ENCODE assay signal across 15 cellular contexts in genomic region chr22:27609411-27610029, GRCh38.
"Had no signal": no experiment of that assay in that cellular context is flagged by ENCODE, and none has a peak within 500 bp of the region (broad histone marks: within the 10 kb centered on the region; RNA-seq: fewer than 3 reads in every experiment).

No MANE protein-coding gene starts in this region.

- H3K27ac ChIP-seq: colonic mucosa, foreskin keratinocyte, parathyroid adenoma, upper lobe of left lung had no signal

- H3K9me3 ChIP-seq: colonic mucosa had no signal

- H3K4me1 ChIP-seq: colonic mucosa, foreskin keratinocyte, parathyroid adenoma had no signal

- H3K4me3 ChIP-seq: colonic mucosa, lung, upper lobe of left lung had no signal

- H3K36me3 ChIP-seq: colonic mucosa, upper lobe of left lung had no signal

- H3K27ac Mint-ChIP-seq: activated CD4-positive, alpha-beta T cell treated with anti-CD3 and anti-CD28 coated beads, Interleukin-2, amount 10 ng/mL, durations not matched to agents 7 days and 5 days; activated naive CD8-positive, alpha-beta T cell treated with anti-CD3 and anti-CD28 coated beads for 36 hours; stimulated activated naive B cell treated with anti-CD40 and anti-IgM and Interleukin-4, amounts not matched to agents 10 μg/mL and 1 μg/mL and 100 μg/mL, for 72 hours; T-helper 2 cell treated with Interferon-gamma antibody and Interleukin-4, amounts not matched to agents 5 μg/mL and 100 μg/mL, for 36 hours had no signal

- ATAC-seq: foreskin keratinocyte; stimulated activated naive B cell treated with anti-CD40 and anti-IgM and Interleukin-4, amounts not matched to agents 10 μg/mL and 1 μg/mL and 100 μg/mL, for 72 hours had no signal

- H3K9me3 Mint-ChIP-seq: activated CD4-positive, alpha-beta T cell treated with anti-CD3 and anti-CD28 coated beads, Interleukin-2, amount 10 ng/mL, durations not matched to agents 7 days and 5 days; activated naive CD8-positive, alpha-beta T cell treated with anti-CD3 and anti-CD28 coated beads for 36 hours; stimulated activated naive B cell treated with anti-CD40 and anti-IgM and Interleukin-4, amounts not matched to agents 10 μg/mL and 1 μg/mL and 100 μg/mL, for 72 hours; T-helper 2 cell treated with Interferon-gamma antibody and Interleukin-4, amounts not matched to agents 5 μg/mL and 100 μg/mL, for 36 hours had no signal

- H3K4me1 Mint-ChIP-seq: activated naive CD8-positive, alpha-beta T cell treated with anti-CD3 and anti-CD28 coated beads for 36 hours had no signal

- H3K4me3 Mint-ChIP-seq: activated CD4-positive, alpha-beta T cell treated with anti-CD3 and anti-CD28 coated beads, Interleukin-2, amount 10 ng/mL, durations not matched to agents 7 days and 5 days; activated naive CD8-positive, alpha-beta T cell treated with anti-CD3 and anti-CD28 coated beads for 36 hours; brain; stimulated activated naive B cell treated with anti-CD40 and anti-IgM and Interleukin-4, amounts not matched to agents 10 μg/mL and 1 μg/mL and 100 μg/mL, for 72 hours; T-helper 2 cell treated with Interferon-gamma antibody and Interleukin-4, amounts not matched to agents 5 μg/mL and 100 μg/mL, for 36 hours had no signal

- H2AFZ ChIP-seq: parathyroid adenoma had no signal

- DNase-seq: activated CD4-positive, alpha-beta T cell treated with anti-CD3 and anti-CD28 coated beads, Interleukin-2, amount 10 ng/mL, durations not matched to agents 7 days and 5 days; activated CD4-positive, CD25-positive, alpha-beta regulatory T cell; activated CD8-positive, alpha-beta memory T cell treated with anti-CD3 and anti-CD28 coated beads, Interleukin-2, amount 50 U/mL, for 48 hours; activated naive CD8-positive, alpha-beta T cell treated with anti-CD3 and anti-CD28 coated beads for 36 hours; central memory CD4-positive, alpha-beta T cell; colonic mucosa; foreskin keratinocyte; stimulated activated CD4-positive, alpha-beta T cell treated with anti-CD3 and anti-CD28 coated beads, Interleukin-2, amount 100 ng/mL, for 48 hours; stimulated activated naive B cell treated with anti-CD40 and anti-IgM and Interleukin-4, amounts not matched to agents 10 μg/mL and 1 μg/mL and 100 μg/mL, for 72 hours; SW 1271 had no signal

- H3K79me2 ChIP-seq: parathyroid adenoma had no signal
